In genomic region chr3:156150434-156151066, GRCh38 we compare ENCODE assay signal across 8 cellular contexts.
DNase-seq lines count a peak whose midpoint lies in the region; ATAC-seq and TF ChIP-seq lines count a peak whose summit lies in the region.

No MANE protein-coding gene starts in this region.

- no peak overlapping the region for H3K4me3 Mint-ChIP-seq in activated naive CD4-positive, alpha-beta T cell treated with anti-CD3 and anti-CD28 coated beads, Interleukin-2, amount 10 ng/mL, durations not matched to agents 7 days and 5 days

- CTCF ChIA-PET in activated naive CD4-positive, alpha-beta T cell treated with anti-CD3 and anti-CD28 coated beads, Interleukin-2, amount 10 ng/mL, durations not matched to agents 7 days and 5 days (lab: Charles Lee), result interaction anchor here (0.7 to 9.8 kb wide), 15 partner anchors 8 to 1382 kb away, joined by 3 to 121 read pairs (median 4); no protein-coding TSS in a partner anchor

- TF ChIP-seq CTCF in GM12864 (IDR thresholded peaks at IDR 0.05; ENCODE audit: low read depth, low read length, missing control alignments), result peak; percentile 74

- H3K27ac Mint-ChIP-seq in activated naive CD4-positive, alpha-beta T cell treated with anti-CD3 and anti-CD28 coated beads, Interleukin-2, amount 10 ng/mL, durations not matched to agents 7 days and 5 days, result no peak overlapping the region

- H3K4me1 Mint-ChIP-seq in activated naive CD4-positive, alpha-beta T cell treated with anti-CD3 and anti-CD28 coated beads, Interleukin-2, amount 10 ng/mL, durations not matched to agents 7 days and 5 days, result peaks cover 4% of the 10 kb centered on the region

- peaks cover 10% of the 10 kb centered on the region for H3K27me3 Mint-ChIP-seq in activated naive CD4-positive, alpha-beta T cell treated with anti-CD3 and anti-CD28 coated beads, Interleukin-2, amount 10 ng/mL, durations not matched to agents 7 days and 5 days

- DNase-seq in AG08396 (ENCODE audit: low spot score), result peak; percentile 52
- peak; percentile 12 for DNase-seq in GM12864 (ENCODE audit: low read depth)
- peak; percentile 45 for DNase-seq in NCI-H748 (lab: John Stamatoyannopoulos, UW; ENCODE audit: unreplicated experiment)
- peak; percentile 35 for DNase-seq in activated naive CD4-positive, alpha-beta T cell treated with anti-CD3 and anti-CD28 coated beads, Interleukin-2, amount 10 ng/mL, durations not matched to agents 7 days and 5 days
- peak; percentile 53 for DNase-seq in glomerular visceral epithelial cell (ENCODE audit: extremely low spot score)
- DNase-seq in pons (ENCODE audit: low spot score), result peak; percentile 91

- no peak overlapping the region for H3K4me3 ChIP-seq in GM12864 (ENCODE audit: low read depth, low read length)

- ATAC-seq in HG03175 (IDR thresholded peaks at IDR 0.05; ENCODE audit: unreplicated experiment) (peak; percentile 53), HG03520 (IDR thresholded peaks at IDR 0.05; ENCODE audit: unreplicated experiment) (no peak)

- no peaks in the 10 kb centered on the region for H3K36me3 Mint-ChIP-seq in activated naive CD4-positive, alpha-beta T cell treated with anti-CD3 and anti-CD28 coated beads, Interleukin-2, amount 10 ng/mL, durations not matched to agents 7 days and 5 days

- H3K9me3 Mint-ChIP-seq in activated naive CD4-positive, alpha-beta T cell treated with anti-CD3 and anti-CD28 coated beads, Interleukin-2, amount 10 ng/mL, durations not matched to agents 7 days and 5 days, result peaks cover 2% of the 10 kb centered on the region

Comparison
In these comparisons a context has a peak if more than half of its experiments do, and no peak if none do; other contexts are left out.
1. DNase-seq: peak in every context shown above with its lines; median percentile 91 in pons; 53 in glomerular visceral epithelial cell; 52 in AG08396; 45 in NCI-H748; 35 in activated naive CD4-positive, alpha-beta T cell treated with anti-CD3 and anti-CD28 coated beads, Interleukin-2, amount 10 ng/mL, durations not matched to agents 7 days and 5 days; 12 in GM12864.